Comparison of ENCODE assay signal across 19 cellular contexts in the genomic region with DNA sequence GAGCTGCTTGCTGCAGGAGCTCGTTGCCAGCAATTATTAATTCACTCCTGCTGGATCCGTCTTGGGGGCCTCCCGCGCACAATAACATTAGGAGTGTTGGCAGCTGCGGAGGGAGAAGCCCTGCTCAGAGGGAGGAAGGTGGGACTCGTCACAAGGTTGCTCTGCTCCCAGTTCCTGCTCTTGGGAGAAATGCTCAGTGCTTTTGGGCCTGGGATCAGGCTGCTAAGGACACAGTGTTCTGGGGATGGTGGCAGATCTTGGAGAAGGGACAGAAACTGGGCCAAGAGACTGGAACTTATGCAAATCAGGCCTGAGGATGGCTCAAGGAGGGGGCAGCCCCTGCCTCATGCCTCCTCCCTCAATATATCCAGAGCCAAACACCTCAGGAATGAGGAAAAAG.
DNase-seq lines count a peak whose midpoint lies in the region; ATAC-seq and TF ChIP-seq lines count a peak whose summit lies in the region.
"Had no signal": no experiment of that assay in that cellular context is flagged by ENCODE, and none has a peak within 500 bp of the region (broad histone marks: within the 10 kb centered on the region; RNA-seq: fewer than 3 reads in every experiment).

No MANE protein-coding gene starts in this region.

- TF ChIP-seq CTCF in right atrium auricular region (IDR thresholded peaks at IDR 0.05) = no peak

- H3K27ac ChIP-seq in right atrium auricular region (no peak overlapping the region), right cardiac atrium (ENCODE audit: low read length) (no peak overlapping the region)
- H3K27ac ChIP-seq: body of pancreas, parathyroid adenoma, Peyer's patch, SJSA1 had no signal

- H3K4me3 ChIP-seq in right atrium auricular region (no peak overlapping the region), right cardiac atrium (ENCODE audit: low read length) (no peak overlapping the region)
- H3K4me3 ChIP-seq: body of pancreas, Peyer's patch, SJSA1 had no signal

- no peaks in the 10 kb centered on the region for H3K27me3 ChIP-seq in right atrium auricular region
- H3K27me3 ChIP-seq in right cardiac atrium (ENCODE audit: control insufficient read depth, insufficient read depth) = no peaks in the 10 kb centered on the region
- H3K27me3 ChIP-seq: BE2C, body of pancreas, Peyer's patch, SJSA1 had no signal

- ATAC-seq in Right ventricle myocardium superior (ENCODE audit: poor library complexity) (peak; percentile 90), right cardiac atrium (peak; percentile 25 to 75), GM21576 (IDR thresholded peaks at IDR 0.05; ENCODE audit: unreplicated experiment) (no peak)
- ATAC-seq: activated naive CD8-positive, alpha-beta T cell treated with anti-CD3 and anti-CD28 coated beads, Interleukin-2, amount 50 U/mL, for 24 hours; body of pancreas had no signal

- no peaks in the 10 kb centered on the region for H3K9me3 ChIP-seq in right atrium auricular region
- H3K9me3 ChIP-seq in right cardiac atrium (ENCODE audit: control insufficient read depth, low read length) = no peaks in the 10 kb centered on the region
- H3K9me3 ChIP-seq: BE2C, body of pancreas, Peyer's patch, SJSA1 had no signal

- intact Hi-C loops in Right ventricle myocardium superior (cut with DNase I) = no loop called here
- intact Hi-C loops in right cardiac atrium (cut with DNase I) = no loop called here

- 44% methylated on average over 6 of the region's 6 CpGs for WGBS in right cardiac atrium

- H3K4me1 ChIP-seq in right atrium auricular region (no peaks in the 10 kb centered on the region), right cardiac atrium (ENCODE audit: control insufficient read depth, insufficient read depth, low read length) (no peaks in the 10 kb centered on the region)
- H3K4me1 ChIP-seq: BE2C, body of pancreas, parathyroid adenoma, Peyer's patch, SJSA1 had no signal

- DNase-seq in Right ventricle myocardium superior = peak; percentile 69
- DNase-seq in right atrium auricular region (ENCODE audit: low spot score) = no peak
- peak in 1 of 3 donors; percentile 63 for DNase-seq in right cardiac atrium
- DNase-seq in nucleus accumbens (lab: John Stamatoyannopoulos, UW) = peak in 43 of 56 donors; percentile 3 to 85 (median 39)
- no peak for DNase-seq in T1000 (lab: John Stamatoyannopoulos, UW)
- no peak for DNase-seq in HUDEP-2 (lab: John Stamatoyannopoulos, UW; ENCODE audit: unreplicated experiment in 76 of 76)
- no peak for DNase-seq in NCI-H1048 (lab: John Stamatoyannopoulos, UW)
- DNase-seq: activated gamma-delta T cell treated with Interleukin-2 at 50 U/mL for 16 hours; activated naive CD8-positive, alpha-beta T cell treated with anti-CD3 and anti-CD28 coated beads, Interleukin-2, amount 50 U/mL, for 24 hours; BE2C; DMS79; NCI-H1417 treated with DMSO at 0.1 percent for 48 hours; NCI-H524 treated with DMSO at 0.1 percent for 48 hours; Peyer's patch; stimulated activated CD8-positive, alpha-beta memory T cell treated with anti-CD3 and anti-CD28 coated beads, Interleukin-4, amount 100 ng/mL, for 48 hours had no signal

- H3K36me3 ChIP-seq in right atrium auricular region = no peaks in the 10 kb centered on the region
- H3K36me3 ChIP-seq: BE2C, Peyer's patch, SJSA1 had no signal

Comparison
In these comparisons a context has a peak if more than half of its experiments do, and no peak if none do; other contexts are left out.
1. DNase-seq: peak in Right ventricle myocardium superior (single experiment) and nucleus accumbens (43 of 56); none in right atrium auricular region (single experiment), T1000 (single experiment), HUDEP-2 (0 of 76) and NCI-H1048 (single experiment).